ENCODE assay signal across 30 cellular contexts in the genomic region with DNA sequence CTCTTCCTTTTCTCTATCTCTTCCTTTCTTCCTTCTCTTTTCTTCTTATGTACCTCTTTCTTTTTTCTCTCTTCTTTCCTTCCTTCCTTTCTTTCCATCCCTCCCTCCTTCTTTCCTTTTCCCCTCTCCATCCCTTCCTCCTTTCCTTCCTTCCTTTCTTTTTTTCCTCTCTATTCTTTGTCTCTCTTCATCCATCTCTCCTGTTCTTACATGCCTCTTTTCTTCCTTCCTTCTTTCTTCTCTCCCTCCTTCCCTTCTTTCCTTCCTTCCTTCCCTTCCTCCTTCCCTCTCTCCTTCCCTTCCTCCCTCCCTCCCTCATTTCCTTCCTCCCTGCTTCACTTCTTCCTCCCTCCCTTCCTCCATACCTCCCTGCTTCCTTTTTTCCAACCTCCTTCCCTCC. TPM values are rescaled to one million over a fixed set of nuclear protein-coding genes. Genes with fewer than 3 reads are reported as not detected.
DNase-seq lines count a peak whose midpoint lies in the region; ATAC-seq, FAIRE-seq and TF ChIP-seq lines count a peak whose summit lies in the region.
"Had no signal": no experiment of that assay in that cellular context is flagged by ENCODE, and none has a peak within 500 bp of the region (broad histone marks: within the 10 kb centered on the region; RNA-seq: fewer than 3 reads in every experiment).

No MANE protein-coding gene starts in this region.

- no peak overlapping the region for H2BK20ac ChIP-seq in H1 (ENCODE audit: low read length)

- no peak for TF ChIP-seq EP300 in H1 (IDR thresholded peaks at IDR 0.05; ENCODE audit: borderline replicate concordance in 1 of 2, low read depth in 2 of 2, low read length in 2 of 2)

- TF ChIP-seq POLR2A in H1 (IDR thresholded peaks at IDR 0.05; ENCODE audit: control extremely low read depth in 1 of 2, low read depth in 2 of 2, low read length in 2 of 2), result no peak

- H3K23me2 ChIP-seq in H1 (ENCODE audit: low read depth, low read length), result no peaks in the 10 kb centered on the region; the same call in 1 of the 2 replicates

- no peak for DNase-seq in activated naive CD8-positive, alpha-beta T cell treated with anti-CD3 and anti-CD28 coated beads, Interleukin-2, amount 50 U/mL, for 24 hours
- no peak for DNase-seq in activated naive CD8-positive, alpha-beta T cell treated with anti-CD3 and anti-CD28 coated beads for 36 hours
- DNase-seq in HFFc6, result no peak
- no peak for DNase-seq in H1 (ENCODE audit: low read depth in 1 of 2, low spot score in 2 of 2)
- no peak for DNase-seq in stimulated activated naive CD8-positive, alpha-beta T cell treated with anti-CD3 and anti-CD28 coated beads, Interleukin-15, amount 100 ng/mL, for 72 hours
- DNase-seq in NCI-H2081 treated with DMSO at 0.1 percent for 48 hours (lab: John Stamatoyannopoulos, UW), result no peak
- DNase-seq in NCI-H187 treated with DMSO at 0.1 percent for 48 hours (lab: John Stamatoyannopoulos, UW), result no peak
- DNase-seq: activated CD4-positive, alpha-beta T cell treated with anti-CD3 and anti-CD28 coated beads for 36 hours; aorta; C1 segment of cervical spinal cord; Calu3; effector memory CD4-positive, alpha-beta T cell; erythroblast; HCEC 1CT; islet precursor cell; left ventricle myocardium superior; NCI-H146; NCI-H446; NCI-H748 treated with DMSO at 0.1 percent for 48 hours; psoas muscle; sigmoid colon; stimulated activated CD4-positive, alpha-beta T cell treated with anti-CD3 and anti-CD28 coated beads, Interleukin-12 subunit alpha, Interleukin-12 subunit beta, amount 100 ng/mL, for 4 hours; stimulated activated CD4-positive, alpha-beta T cell treated with anti-CD3 and anti-CD28 coated beads, Interleukin-2, amount 100 ng/mL, for 48 hours; transverse colon had no signal

- no peak overlapping the region for H2BK15ac ChIP-seq in H1 (ENCODE audit: low read length)

- H3K9ac ChIP-seq in H1 (replicated peaks in 1 of 4; ENCODE audit: extremely low read depth in 1 of 4, low read depth in 3 of 4, low read length in 3 of 4), result no peak overlapping the region; a peak in 1 of 7 replicates

- no peak overlapping the region for H3K4me3 Mint-ChIP-seq in activated naive CD8-positive, alpha-beta T cell treated with anti-CD3 and anti-CD28 coated beads, Interleukin-2, amount 50 U/mL, for 24 hours
- no peak overlapping the region for H3K4me3 Mint-ChIP-seq in activated naive CD8-positive, alpha-beta T cell treated with anti-CD3 and anti-CD28 coated beads for 36 hours
- no peak overlapping the region for H3K4me3 Mint-ChIP-seq in HFFc6
- H3K4me3 Mint-ChIP-seq in stimulated activated naive CD8-positive, alpha-beta T cell treated with anti-CD3 and anti-CD28 coated beads, Interleukin-15, amount 100 ng/mL, for 72 hours, result no peak overlapping the region
- H3K4me3 Mint-ChIP-seq: activated CD4-positive, alpha-beta T cell treated with anti-CD3 and anti-CD28 coated beads for 36 hours; activated naive CD8-positive, alpha-beta T cell had no signal

- no peak overlapping the region for H3K18ac ChIP-seq in H1 (ENCODE audit: extremely low read depth, low read length)

- H2AK5ac ChIP-seq in H1 (ENCODE audit: low read depth, low read length), result no peak overlapping the region

- POLR2A ChIA-PET in H1 (lab: Charles Lee; ENCODE audit: partially characterized antibody), result no interaction called here

- H2AFZ ChIP-seq in H1 (ENCODE audit: low read length), result no peak overlapping the region

- peak overlapping the region; percentile 52 for H3K27ac Mint-ChIP-seq in activated naive CD8-positive, alpha-beta T cell treated with anti-CD3 and anti-CD28 coated beads, Interleukin-2, amount 50 U/mL, for 24 hours
- no peak overlapping the region for H3K27ac Mint-ChIP-seq in activated naive CD8-positive, alpha-beta T cell treated with anti-CD3 and anti-CD28 coated beads for 36 hours
- peak overlapping the region; percentile 34 for H3K27ac Mint-ChIP-seq in HFFc6
- peak overlapping the region; percentile 2 to 63 for H3K27ac Mint-ChIP-seq in stimulated activated naive CD8-positive, alpha-beta T cell treated with anti-CD3 and anti-CD28 coated beads, Interleukin-15, amount 100 ng/mL, for 72 hours
- H3K27ac Mint-ChIP-seq: activated CD4-positive, alpha-beta T cell treated with anti-CD3 and anti-CD28 coated beads for 36 hours had no signal

- H4K20me1 ChIP-seq in H1 (replicated peaks in 1 of 2; ENCODE audit: control insufficient read depth in 1 of 2, insufficient read depth in 2 of 2, low read length in 2 of 2), result no peaks in the 10 kb centered on the region

- H3K4me3 ChIP-seq in H1 (ENCODE audit: extremely low read depth in 1 of 4, insufficient read depth in 2 of 4, low read depth in 3 of 4, low read length in 4 of 4), result no peak overlapping the region
- H3K4me3 ChIP-seq: psoas muscle, sigmoid colon, transverse colon had no signal

- H3K4me1 Mint-ChIP-seq in activated naive CD8-positive, alpha-beta T cell treated with anti-CD3 and anti-CD28 coated beads, Interleukin-2, amount 50 U/mL, for 24 hours, result peaks cover 12% of the 10 kb centered on the region
- peaks cover 17% of the 10 kb centered on the region for H3K4me1 Mint-ChIP-seq in activated naive CD8-positive, alpha-beta T cell treated with anti-CD3 and anti-CD28 coated beads for 36 hours
- H3K4me1 Mint-ChIP-seq in HFFc6 (ENCODE audit: low read depth), result no peaks in the 10 kb centered on the region
- peaks cover 13% of the 10 kb centered on the region for H3K4me1 Mint-ChIP-seq in stimulated activated naive CD8-positive, alpha-beta T cell treated with anti-CD3 and anti-CD28 coated beads, Interleukin-15, amount 100 ng/mL, for 72 hours

- H4K8ac ChIP-seq in H1 (ENCODE audit: extremely low read depth, insufficient read depth, low read length), result no peak overlapping the region

- no peaks in the 10 kb centered on the region for H3K9me3 Mint-ChIP-seq in activated naive CD8-positive, alpha-beta T cell treated with anti-CD3 and anti-CD28 coated beads, Interleukin-2, amount 50 U/mL, for 24 hours
- H3K9me3 Mint-ChIP-seq in activated naive CD8-positive, alpha-beta T cell treated with anti-CD3 and anti-CD28 coated beads for 36 hours, result peaks cover 2% of the 10 kb centered on the region
- H3K9me3 Mint-ChIP-seq in HFFc6, result no peaks in the 10 kb centered on the region
- peaks cover 0 to 6% of the 10 kb centered on the region in 2 donors for H3K9me3 Mint-ChIP-seq in stimulated activated naive CD8-positive, alpha-beta T cell treated with anti-CD3 and anti-CD28 coated beads, Interleukin-15, amount 100 ng/mL, for 72 hours

- no peak overlapping the region for H4K5ac ChIP-seq in H1 (ENCODE audit: insufficient read length, low read depth, low read length)

- H3K27me3 ChIP-seq in H1 (replicated peaks in 1 of 4; ENCODE audit: control insufficient read depth in 3 of 4, extremely low read depth in 1 of 4, insufficient read depth in 3 of 4, low read length in 3 of 4), result no peaks in the 10 kb centered on the region
- H3K27me3 ChIP-seq: neutrophil, sigmoid colon, transverse colon had no signal

- no peak overlapping the region for H3K4me2 ChIP-seq in H1 (ENCODE audit: insufficient read depth in 1 of 2, low read depth in 2 of 2, low read length in 2 of 2)

- peaks cover 60% of the 10 kb centered on the region for H3K36me3 Mint-ChIP-seq in activated naive CD8-positive, alpha-beta T cell treated with anti-CD3 and anti-CD28 coated beads, Interleukin-2, amount 50 U/mL, for 24 hours (ENCODE audit: low read depth)
- peaks cover 59% of the 10 kb centered on the region for H3K36me3 Mint-ChIP-seq in activated naive CD8-positive, alpha-beta T cell treated with anti-CD3 and anti-CD28 coated beads for 36 hours
- peaks cover 38% of the 10 kb centered on the region for H3K36me3 Mint-ChIP-seq in HFFc6 (ENCODE audit: low read depth)

- H2BK120ac ChIP-seq in H1 (replicated peaks; ENCODE audit: low read depth, low read length), result no peak overlapping the region

- CTCF ChIA-PET in H1 (lab: Charles Lee; ENCODE audit: partially characterized antibody), result no interaction called here

- 0 out of 2 replicates have a peak overlapping the region, but pooled peaks have one; percentile 81 for H2BK12ac ChIP-seq in H1 (ENCODE audit: low read depth, low read length)

- H3K27me3 Mint-ChIP-seq in activated naive CD8-positive, alpha-beta T cell treated with anti-CD3 and anti-CD28 coated beads, Interleukin-2, amount 50 U/mL, for 24 hours, result no peaks in the 10 kb centered on the region
- H3K27me3 Mint-ChIP-seq in activated naive CD8-positive, alpha-beta T cell treated with anti-CD3 and anti-CD28 coated beads for 36 hours, result no peaks in the 10 kb centered on the region
- H3K27me3 Mint-ChIP-seq in HFFc6 (ENCODE audit: insufficient read depth), result peaks cover 1% of the 10 kb centered on the region
- H3K27me3 Mint-ChIP-seq in stimulated activated naive CD8-positive, alpha-beta T cell treated with anti-CD3 and anti-CD28 coated beads, Interleukin-15, amount 100 ng/mL, for 72 hours, result no peaks in the 10 kb centered on the region
- H3K27me3 Mint-ChIP-seq: activated CD4-positive, alpha-beta T cell treated with anti-CD3 and anti-CD28 coated beads for 36 hours; activated naive CD8-positive, alpha-beta T cell had no signal

- H3K27ac ChIP-seq in H1 (ENCODE audit: low read depth, low read length), result no peak overlapping the region
- H3K27ac ChIP-seq: neutrophil, psoas muscle, sigmoid colon, transverse colon had no signal

- no peak for ATAC-seq in activated naive CD8-positive, alpha-beta T cell treated with anti-CD3 and anti-CD28 coated beads, Interleukin-2, amount 50 U/mL, for 24 hours
- ATAC-seq in stimulated activated naive CD8-positive, alpha-beta T cell treated with anti-CD3 and anti-CD28 coated beads, Interleukin-15, amount 100 ng/mL, for 72 hours, result no peak
- ATAC-seq: activated CD4-positive, alpha-beta T cell treated with anti-CD3 and anti-CD28 coated beads for 36 hours; left ventricle myocardium superior; psoas muscle; Right ventricle myocardium inferior had no signal

- no peaks in the 10 kb centered on the region for H3K79me1 ChIP-seq in H1 (ENCODE audit: low read depth, low read length)

- TF ChIP-seq CTCF in HFFc6 (IDR thresholded peaks at IDR 0.05) (no peak), H1 (IDR thresholded peaks at IDR 0.05; ENCODE audit: control extremely low read depth in 1 of 3, insufficient read depth in 1 of 3, low read depth in 1 of 3, low read length in 3 of 3) (no peak)

- FAIRE-seq in H1 (lab: Jason Lieb, UNC), result no peak
- FAIRE-seq: colon had no signal

- H3K36me3 ChIP-seq in H1 (ENCODE audit: control insufficient read depth in 2 of 4, insufficient read depth in 4 of 4, low read length in 3 of 4), result peaks cover 0 to 8% (median 4%) of the 10 kb centered on the region in 4 experiments; a peak in 4 of 8 replicates
- H3K36me3 ChIP-seq: neutrophil had no signal

- H3K9me3 ChIP-seq in H1 (ENCODE audit: insufficient read depth in 2 of 2, low read depth in 1 of 2, low read length in 1 of 2), result peaks cover 0 to 4% of the 10 kb centered on the region in 2 experiments; a peak in 1 of 4 replicates
- H3K9me3 ChIP-seq: neutrophil, psoas muscle, sigmoid colon, transverse colon had no signal

- H3K56ac ChIP-seq in H1 (replicated peaks; ENCODE audit: insufficient read length, low read depth, low read length), result no peak overlapping the region

- no peak for TF ChIP-seq RAD21 in H1 (IDR thresholded peaks at IDR 0.05 in 1 of 2, conservative IDR thresholded peaks at IDR 0.05 in 1 of 2; ENCODE audit: low read depth in 2 of 2, low read length in 2 of 2)

- no peak overlapping the region for H3K23ac ChIP-seq in H1 (ENCODE audit: insufficient read length)

- H3K14ac ChIP-seq in H1 (ENCODE audit: insufficient read length), result no peak overlapping the region

- no peak overlapping the region for H2BK5ac ChIP-seq in H1 (ENCODE audit: low read depth, low read length)

- no peaks in the 10 kb centered on the region for H3K79me2 ChIP-seq in H1 (ENCODE audit: control insufficient read depth in 1 of 2, insufficient read depth in 2 of 2, low read length in 2 of 2)

- H3K4me1 ChIP-seq in H1 (replicated peaks in 1 of 4; ENCODE audit: control insufficient read depth in 3 of 4, insufficient read depth in 4 of 4, low read length in 3 of 4), result no peaks in the 10 kb centered on the region
- H3K4me1 ChIP-seq: psoas muscle, sigmoid colon, transverse colon had no signal

- no peak overlapping the region for H3K4ac ChIP-seq in H1 (replicated peaks; ENCODE audit: insufficient read length, low read depth, low read length)

- H4K91ac ChIP-seq in H1 (replicated peaks; ENCODE audit: insufficient read length, low read length), result no peak overlapping the region

RNA-seq across cellular contexts. Expression of a gene that starts 19.2 kb away (rescaled TPM):
- total RNA-seq in activated naive CD8-positive, alpha-beta T cell treated with anti-CD3 and anti-CD28 coated beads for 36 hours, result not detected
- total RNA-seq in HFFc6 (2021; fragmentation: NEBNext Ultra II Directional; extraction: Animal tissue kit (Norgen Biotek cat#: 25700)), result under 1 TPM in 5 of 6 experiments, not detected in 1; 0.07 to 0.48 (median 0.31) TPM
- total RNA-seq in H1 (2021; fragmentation: NEBNext Ultra II Directional; extraction: Animal tissue kit (Norgen Biotek cat#: 25700)), result 0.31 and 0.78 TPM in 2 replicates
- 0.19 and 0.33 TPM in 2 replicates for polyA plus RNA-seq in H1 (2011; rRNA removed)
- 0.57 TPM for polyA plus RNA-seq in H1 (2011; cell fraction: cytosol; rRNA removed)
- 0.23 TPM for polyA plus RNA-seq in H1 (2011; cell fraction: nucleus; rRNA removed)
- polyA plus RNA-seq in H1 (2012, experiment 1 of 2), result 0.22 to 0.42 TPM (median 0.31 TPM) in 4 replicates
- not detected for polyA plus RNA-seq in H1 (2012, experiment 2 of 2)
- polyA plus RNA-seq in H1 (2013, experiment 1 of 2), result 0.71 TPM
- polyA plus RNA-seq in H1 (2013, experiment 2 of 2), result 0.35 TPM
- polyA minus RNA-seq in H1 (2011; rRNA and poly(A)+ RNA removed), result 0.34 and 0.54 TPM in 2 replicates
- polyA minus RNA-seq in H1 (2011; cell fraction: cytosol; rRNA and poly(A)+ RNA removed), result not detected
- 0.40 TPM for polyA minus RNA-seq in H1 (2011; cell fraction: nucleus; rRNA and poly(A)+ RNA removed)
- total RNA-seq: activated CD4-positive, alpha-beta T cell treated with anti-CD3 and anti-CD28 coated beads for 36 hours; activated CD8-positive, alpha-beta memory T cell treated with anti-CD3 and anti-CD28 coated beads for 36 hours; Calu3 had no signal
- polyA plus RNA-seq: AG04450 had no signal

RNA-seq across cellular contexts. Expression of a gene that starts 41.6 kb away (rescaled TPM):
- 100 to 1,000 TPM; 112 to 116 TPM for total RNA-seq in activated naive CD8-positive, alpha-beta T cell treated with anti-CD3 and anti-CD28 coated beads for 36 hours
- 100 to 1,000 TPM; 526 to 610 (median 584) TPM for total RNA-seq in HFFc6 (2021; fragmentation: NEBNext Ultra II Directional; extraction: Animal tissue kit (Norgen Biotek cat#: 25700))
- total RNA-seq in H1 (2021; fragmentation: NEBNext Ultra II Directional; extraction: Animal tissue kit (Norgen Biotek cat#: 25700)), result 46.9 and 47.8 TPM in 2 replicates
- polyA plus RNA-seq in H1 (2011; rRNA removed), result 30.1 and 44.0 TPM in 2 replicates
- 33.5 TPM for polyA plus RNA-seq in H1 (2011; cell fraction: cytosol; rRNA removed)
- 29.9 TPM for polyA plus RNA-seq in H1 (2011; cell fraction: nucleus; rRNA removed)
- 71.0 to 90.9 TPM (median 85.7 TPM) in 4 replicates for polyA plus RNA-seq in H1 (2012, experiment 1 of 2)
- 90.6 TPM for polyA plus RNA-seq in H1 (2012, experiment 2 of 2)
- polyA plus RNA-seq in H1 (2013, experiment 1 of 2), result 70.9 TPM
- 85.5 TPM for polyA plus RNA-seq in H1 (2013, experiment 2 of 2)
- polyA minus RNA-seq in H1 (2011; rRNA and poly(A)+ RNA removed), result 10.0 TPM in 2 replicates
- polyA minus RNA-seq in H1 (2011; cell fraction: cytosol; rRNA and poly(A)+ RNA removed), result 21.8 TPM
- polyA minus RNA-seq in H1 (2011; cell fraction: nucleus; rRNA and poly(A)+ RNA removed), result 11.6 TPM

Comparison
In these comparisons a context has a peak if more than half of its experiments do, and no peak if none do; other contexts are left out.
1. RNA of a gene that starts 41.6 kb away (total RNA-seq): 526 to 610 TPM in HFFc6; 112 to 116 TPM in activated naive CD8-positive, alpha-beta T cell treated with anti-CD3 and anti-CD28 coated beads for 36 hours and 46.9 to 47.8 TPM in H1; every median in the first group is over 4 times any median in the second.